Comparison of ENCODE assay signal across 7 cellular contexts in genomic region chr9:37034320-37034937, GRCh38. TPM values are rescaled to one million over a fixed set of nuclear protein-coding genes. Genes with fewer than 3 reads are reported as not detected.
A peak's percentile ranks its signal among the peaks of the same experiment; 100 is the strongest.
DNase-seq lines count a peak whose midpoint lies in the region; ATAC-seq lines count a peak whose summit lies in the region.

No MANE protein-coding gene starts in this region.

- peaks cover 20% of the 10 kb centered on the region for H3K4me1 ChIP-seq in mesodermal cell (ENCODE audit: control insufficient read depth, insufficient read depth, low read length, poor library complexity, severe bottlenecking)

- H3K27ac Mint-ChIP-seq in activated naive CD4-positive, alpha-beta T cell treated with anti-CD3 and anti-CD28 coated beads, Interleukin-2, amount 50 U/mL, for 72 hours = no peak overlapping the region

- WGBS in mesodermal cell (ENCODE audit: insufficient coverage in 2 of 2), 2 experiments = 1 to 2% methylated on average over 31 to 41 of the region's 55 CpGs

- peaks cover 14 to 15% of the 10 kb centered on the region in 2 donors for H3K36me3 Mint-ChIP-seq in activated naive CD4-positive, alpha-beta T cell treated with anti-CD3 and anti-CD28 coated beads, Interleukin-2, amount 50 U/mL, for 72 hours

- H3K9me3 ChIP-seq in mesodermal cell (ENCODE audit: control insufficient read depth, low read length) = no peaks in the 10 kb centered on the region

- DNase-seq in GM03348 (ENCODE audit: low spot score) (peak; percentile 50), NCI-H128 (lab: John Stamatoyannopoulos, UW; ENCODE audit: unreplicated experiment) (peak; percentile 30), HPDE6-E6E7 (ENCODE audit: extremely low spot score) (no peak), dedifferentiated amniotic fluid mesenchymal stem cell (ENCODE audit: extremely low spot score) (no peak)
- DNase-seq in activated naive CD4-positive, alpha-beta T cell treated with anti-CD3 and anti-CD28 coated beads, Interleukin-2, amount 50 U/mL, for 72 hours (ENCODE audit: low spot score in 2 of 2) = peak in 1 of 2 donors; percentile 52

- no peaks in the 10 kb centered on the region for H3K36me3 ChIP-seq in mesodermal cell (ENCODE audit: control insufficient read depth, insufficient read depth, low read length)

- peak; percentile 27 for ATAC-seq in GM21529 (IDR thresholded peaks at IDR 0.05; ENCODE audit: unreplicated experiment)
- peak; percentile 51 to 67 for ATAC-seq in activated naive CD4-positive, alpha-beta T cell treated with anti-CD3 and anti-CD28 coated beads, Interleukin-2, amount 50 U/mL, for 72 hours

- peak overlapping the region; percentile 18 for H3K4me3 ChIP-seq in mesodermal cell (ENCODE audit: extremely low read depth, insufficient read depth, low read length, poor library complexity, severe bottlenecking)

- no peaks in the 10 kb centered on the region for H3K9me3 Mint-ChIP-seq in activated naive CD4-positive, alpha-beta T cell treated with anti-CD3 and anti-CD28 coated beads, Interleukin-2, amount 50 U/mL, for 72 hours

- no peak overlapping the region for H3K27ac ChIP-seq in mesodermal cell (ENCODE audit: low read depth, low read length, severe bottlenecking)

RNA-seq across cellular contexts. Expression of gene PAX5, which starts 0.4 kb away (rescaled TPM):
- total RNA-seq in activated naive CD4-positive, alpha-beta T cell treated with anti-CD3 and anti-CD28 coated beads, Interleukin-2, amount 50 U/mL, for 72 hours = 1 to 10 TPM in 1 of 2 donors, under 1 TPM in 1; 0.61 to 1.8 TPM
- 0.33 TPM for polyA plus RNA-seq in mesodermal cell (2013, experiment 1 of 2)
- polyA plus RNA-seq in mesodermal cell (2013, experiment 2 of 2) = 0.20 TPM

Comparison
In these comparisons a context has a peak if more than half of its experiments do, and no peak if none do; other contexts are left out.
1. DNase-seq: peak in GM03348 (single experiment) and NCI-H128 (single experiment); none in HPDE6-E6E7 (single experiment) and dedifferentiated amniotic fluid mesenchymal stem cell (single experiment).